ENCODE assay signal across 1 cellular context in the genomic region with DNA sequence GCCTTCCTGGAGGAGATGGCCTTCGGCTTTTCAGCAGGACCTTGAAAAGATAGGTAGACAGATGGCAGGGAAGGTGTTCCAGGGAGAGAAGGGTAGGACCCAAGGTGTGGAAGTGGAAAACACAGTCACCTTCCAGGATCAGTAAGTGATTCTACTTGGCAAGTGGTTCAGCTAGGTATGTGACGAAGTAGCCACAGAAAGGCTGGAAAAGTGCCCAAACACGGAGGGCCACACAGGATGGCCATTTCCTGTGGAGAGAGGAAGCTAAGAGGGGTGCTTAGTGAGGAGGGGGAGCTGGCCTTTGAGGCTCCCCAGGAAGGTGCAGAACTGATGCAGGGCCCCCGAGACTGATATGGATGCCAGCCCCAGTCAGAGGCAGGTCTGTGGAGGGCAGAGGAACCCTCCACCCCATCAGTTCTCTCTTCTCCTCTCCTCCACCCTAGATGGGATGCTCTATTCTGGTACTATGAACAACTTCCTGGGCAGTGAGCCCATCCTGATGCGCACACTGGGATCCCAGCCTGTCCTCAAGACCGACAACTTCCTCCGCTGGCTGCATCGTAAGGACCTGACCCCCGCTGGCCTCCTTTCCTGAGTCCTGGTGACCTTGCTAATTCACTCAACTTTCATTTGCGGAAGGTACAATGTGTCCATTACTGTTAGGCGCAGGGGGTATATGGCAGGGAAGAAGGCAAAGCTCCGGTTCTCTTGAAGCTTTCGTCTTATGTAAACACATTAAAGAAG.
TF ChIP-seq lines count a peak whose summit lies in the region.

No MANE protein-coding gene starts in this region.

TF ChIP-seq in SK-N-SH, 30 proteins besides CTCF, POLR2A, EP300 and RAD21 (continued from another document):
- TF ChIP-seq GATA2 (CRISPR knock-in tag; IDR thresholded peaks at IDR 0.05) = no peak
- TF ChIP-seq ELF1 (IDR thresholded peaks at IDR 0.05) = no peak
- no peak for TF ChIP-seq GABPA (IDR thresholded peaks at IDR 0.05; ENCODE audit: low read depth)
- TF ChIP-seq SMC3 (IDR thresholded peaks at IDR 0.05; ENCODE audit: low read depth, low read length) = no peak
- TF ChIP-seq ZBTB33 (IDR thresholded peaks at IDR 0.05; ENCODE audit: borderline replicate concordance, low read depth) = no peak
